Comparison of ENCODE assay signal across 27 cellular contexts in the genomic region with DNA sequence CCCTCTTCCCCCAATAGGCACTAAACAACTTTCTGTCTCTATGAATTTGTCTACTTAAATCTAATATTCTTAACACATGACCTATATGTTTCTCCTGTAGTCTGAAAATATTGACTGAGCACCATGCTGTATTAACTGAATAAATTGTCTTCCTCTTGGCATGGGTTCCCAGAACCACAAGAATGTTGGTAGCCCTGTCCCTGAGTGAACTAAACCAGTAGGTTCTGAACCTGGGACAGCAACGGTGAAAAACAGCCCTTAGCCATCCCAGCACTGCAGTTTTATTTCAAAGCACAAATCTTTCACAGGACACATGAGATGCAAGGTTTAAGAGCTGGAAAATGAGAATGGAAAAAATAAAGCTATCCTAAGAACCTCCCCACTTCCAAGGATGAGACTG. TPM values are rescaled to one million over a fixed set of nuclear protein-coding genes. Genes with fewer than 3 reads are reported as not detected.
DNase-seq lines count a peak whose midpoint lies in the region; ATAC-seq and TF ChIP-seq lines count a peak whose summit lies in the region.
"Had no signal": no experiment of that assay in that cellular context is flagged by ENCODE, and none has a peak within 500 bp of the region (broad histone marks: within the 10 kb centered on the region; RNA-seq: fewer than 3 reads in every experiment).

No MANE protein-coding gene starts in this region.

- H3K4me3 Mint-ChIP-seq in activated CD8-positive, alpha-beta T cell treated with anti-CD3 and anti-CD28 coated beads for 36 hours: no peak overlapping the region
- no peak overlapping the region for H3K4me3 Mint-ChIP-seq in activated CD8-positive, alpha-beta T cell treated with anti-CD3 and anti-CD28 coated beads, Interleukin-2, amount 10 ng/mL, durations not matched to agents 7 days and 5 days
- no peak overlapping the region for H3K4me3 Mint-ChIP-seq in CD14-positive monocyte
- H3K4me3 Mint-ChIP-seq: CD8-positive, alpha-beta memory T cell; immature natural killer cell; T-cell had no signal

- no peaks in the 10 kb centered on the region for H3K27me3 ChIP-seq in prostate gland (replicated peaks; ENCODE audit: insufficient read depth)
- H3K27me3 ChIP-seq: foreskin keratinocyte had no signal

- peaks cover 4% of the 10 kb centered on the region for H3K36me3 Mint-ChIP-seq in activated CD8-positive, alpha-beta T cell treated with anti-CD3 and anti-CD28 coated beads for 36 hours (ENCODE audit: low read depth)
- no peaks in the 10 kb centered on the region for H3K36me3 Mint-ChIP-seq in activated CD8-positive, alpha-beta T cell treated with anti-CD3 and anti-CD28 coated beads, Interleukin-2, amount 10 ng/mL, durations not matched to agents 7 days and 5 days (ENCODE audit: low read depth)
- H3K36me3 Mint-ChIP-seq in CD14-positive monocyte: no peaks in the 10 kb centered on the region
- H3K36me3 Mint-ChIP-seq: immature natural killer cell, T-cell had no signal

- 48% methylated on average over 1 of the region's 1 CpG for WGBS in prostate gland

- H3K27me3 Mint-ChIP-seq in activated CD8-positive, alpha-beta T cell treated with anti-CD3 and anti-CD28 coated beads for 36 hours: no peaks in the 10 kb centered on the region
- no peaks in the 10 kb centered on the region for H3K27me3 Mint-ChIP-seq in activated CD8-positive, alpha-beta T cell treated with anti-CD3 and anti-CD28 coated beads, Interleukin-2, amount 10 ng/mL, durations not matched to agents 7 days and 5 days (ENCODE audit: low read depth)
- H3K27me3 Mint-ChIP-seq in CD14-positive monocyte (ENCODE audit: low read depth in 3 of 3): peaks cover 1 to 6% (median 2%) of the 10 kb centered on the region in 3 donors
- H3K27me3 Mint-ChIP-seq: T-cell had no signal

- no peaks in the 10 kb centered on the region for H3K9me3 Mint-ChIP-seq in activated CD8-positive, alpha-beta T cell treated with anti-CD3 and anti-CD28 coated beads for 36 hours
- no peaks in the 10 kb centered on the region for H3K9me3 Mint-ChIP-seq in activated CD8-positive, alpha-beta T cell treated with anti-CD3 and anti-CD28 coated beads, Interleukin-2, amount 10 ng/mL, durations not matched to agents 7 days and 5 days (ENCODE audit: insufficient read depth)
- H3K9me3 Mint-ChIP-seq in CD14-positive monocyte: peaks cover 0 to 6% (median 3%) of the 10 kb centered on the region in 7 donors
- H3K9me3 Mint-ChIP-seq: immature natural killer cell had no signal

- DNase-seq in activated CD8-positive, alpha-beta T cell treated with anti-CD3 and anti-CD28 coated beads for 36 hours: no peak
- no peak for DNase-seq in activated CD8-positive, alpha-beta T cell treated with anti-CD3 and anti-CD28 coated beads, Interleukin-2, amount 10 ng/mL, durations not matched to agents 7 days and 5 days
- peak; percentile 18 for DNase-seq in amniotic epithelial cell (ENCODE audit: low read depth)
- DNase-seq in fibroblast of pulmonary artery (ENCODE audit: low read depth): peak; percentile 37
- peak; percentile 30 for DNase-seq in prostate gland (ENCODE audit: low spot score)
- no peak for DNase-seq in CD14-positive monocyte (ENCODE audit: low spot score)
- DNase-seq: activated CD4-positive, alpha-beta T cell treated with anti-CD3 and anti-CD28 coated beads for 1 hour; activated CD8-positive, alpha-beta memory T cell treated with anti-CD3 and anti-CD28 coated beads for 24 hours; activated gamma-delta T cell treated with Interleukin-2 at 50 U/mL for 16 hours; activated T-cell treated with anti-CD3 and anti-CD28 coated beads, Interleukin-2, amount 50 U/mL, for 1 hour; AML-193; amygdala; CD8-positive, alpha-beta memory T cell; foreskin keratinocyte; GDM1; H7; hippocampal formation; immature natural killer cell; NCI-H1694 treated with DMSO at 0.1 percent for 48 hours; NCI-H2171 treated with DMSO at 0.1 percent for 48 hours; NCI-H524; psoas muscle; T-cell had no signal

- no peaks in the 10 kb centered on the region for H3K4me1 ChIP-seq in prostate gland (replicated peaks)

- no peaks in the 10 kb centered on the region for H3K9me3 ChIP-seq in prostate gland
- H3K9me3 ChIP-seq: psoas muscle had no signal

- no peak overlapping the region for H3K27ac ChIP-seq in prostate gland
- H3K27ac ChIP-seq: 22Rv1, foreskin keratinocyte, psoas muscle had no signal

- CTCF ChIA-PET in activated CD8-positive, alpha-beta T cell treated with anti-CD3 and anti-CD28 coated beads for 36 hours (lab: Charles Lee): interaction anchor here (0.9 to 1.7 kb wide), 6 partner anchors 9 to 472 kb away, joined by 3 to 6 read pairs (median 4); no protein-coding TSS in a partner anchor
- CTCF ChIA-PET in activated CD8-positive, alpha-beta T cell treated with anti-CD3 and anti-CD28 coated beads, Interleukin-2, amount 10 ng/mL, durations not matched to agents 7 days and 5 days (lab: Charles Lee): no interaction called here

- TF ChIP-seq CTCF in activated CD8-positive, alpha-beta T cell treated with anti-CD3 and anti-CD28 coated beads for 36 hours (IDR thresholded peaks at IDR 0.05): no peak
- TF ChIP-seq CTCF in fibroblast of pulmonary artery (IDR thresholded peaks at IDR 0.05; ENCODE audit: low read length, missing control alignments) (no peak), prostate gland (IDR thresholded peaks at IDR 0.05) (no peak), CD14-positive monocyte (IDR thresholded peaks at IDR 0.05) (no peak)

- POLR2A ChIA-PET in activated CD8-positive, alpha-beta T cell treated with anti-CD3 and anti-CD28 coated beads for 36 hours (lab: Charles Lee): interaction anchor here (0.7 to 2.0 kb wide), 4 partner anchors 10 to 34 kb away, joined by 3 to 7 read pairs (median 3); no protein-coding TSS in a partner anchor
- POLR2A ChIA-PET in activated CD8-positive, alpha-beta T cell treated with anti-CD3 and anti-CD28 coated beads, Interleukin-2, amount 10 ng/mL, durations not matched to agents 7 days and 5 days (lab: Charles Lee): no interaction called here

- no peaks in the 10 kb centered on the region for H3K36me3 ChIP-seq in prostate gland

- H3K4me1 Mint-ChIP-seq in activated CD8-positive, alpha-beta T cell treated with anti-CD3 and anti-CD28 coated beads for 36 hours (ENCODE audit: low read depth): peaks cover 39% of the 10 kb centered on the region
- peaks cover 13% of the 10 kb centered on the region for H3K4me1 Mint-ChIP-seq in activated CD8-positive, alpha-beta T cell treated with anti-CD3 and anti-CD28 coated beads, Interleukin-2, amount 10 ng/mL, durations not matched to agents 7 days and 5 days (ENCODE audit: low read depth)
- peaks cover 7% of the 10 kb centered on the region for H3K4me1 Mint-ChIP-seq in CD14-positive monocyte
- H3K4me1 Mint-ChIP-seq: immature natural killer cell had no signal

- no peak overlapping the region for H3K4me3 ChIP-seq in fibroblast of pulmonary artery (replicated peaks; ENCODE audit: low read depth, low read length)
- H3K4me3 ChIP-seq in prostate gland: no peak overlapping the region
- H3K4me3 ChIP-seq: psoas muscle had no signal

- H3K27ac Mint-ChIP-seq in activated CD8-positive, alpha-beta T cell treated with anti-CD3 and anti-CD28 coated beads for 36 hours: peak overlapping the region; percentile 8
- no peak overlapping the region for H3K27ac Mint-ChIP-seq in activated CD8-positive, alpha-beta T cell treated with anti-CD3 and anti-CD28 coated beads, Interleukin-2, amount 10 ng/mL, durations not matched to agents 7 days and 5 days
- H3K27ac Mint-ChIP-seq in CD14-positive monocyte: no peak overlapping the region
- H3K27ac Mint-ChIP-seq: immature natural killer cell had no signal

- no peak for TF ChIP-seq POLR2A in prostate gland (IDR thresholded peaks at IDR 0.05)

- ATAC-seq in activated CD8-positive, alpha-beta T cell treated with anti-CD3 and anti-CD28 coated beads for 36 hours: no peak
- ATAC-seq in activated CD8-positive, alpha-beta T cell treated with anti-CD3 and anti-CD28 coated beads, Interleukin-2, amount 10 ng/mL, durations not matched to agents 7 days and 5 days: no peak
- ATAC-seq in GM21576 (IDR thresholded peaks at IDR 0.05; ENCODE audit: unreplicated experiment) (no peak), HG02642 (IDR thresholded peaks at IDR 0.05; ENCODE audit: poor library complexity, unreplicated experiment) (no peak)
- ATAC-seq: foreskin keratinocyte, Panc1, psoas muscle, T-cell had no signal

- intact Hi-C loops in activated CD8-positive, alpha-beta T cell treated with anti-CD3 and anti-CD28 coated beads for 36 hours (cut with micrococcal nuclease): no loop called here
- intact Hi-C loops in prostate gland (cut with DNase I): no loop called here
- intact Hi-C loops in CD14-positive monocyte (cut with micrococcal nuclease): no loop called here

RNA-seq across cellular contexts. Expression of a gene that starts 20.4 kb away (rescaled TPM):
- total RNA-seq in activated CD8-positive, alpha-beta T cell treated with anti-CD3 and anti-CD28 coated beads for 36 hours: 100 to 1,000 TPM; 412 to 418 TPM
- total RNA-seq in activated CD8-positive, alpha-beta T cell treated with anti-CD3 and anti-CD28 coated beads, Interleukin-2, amount 10 ng/mL, durations not matched to agents 7 days and 5 days: 100 to 1,000 TPM; 336 to 343 TPM
- 100 to 1,000 TPM; 300 to 652 TPM for total RNA-seq in prostate gland
- polyA plus RNA-seq in CD14-positive monocyte: 100 to 1,000 TPM in 1 of 2 donors, 10 to 100 TPM in 1; 97.9 to 177 TPM

RNA-seq across cellular contexts. Expression of a gene that starts 55.9 kb away (rescaled TPM):
- 10 to 100 TPM; 37.4 to 37.5 TPM for total RNA-seq in activated CD8-positive, alpha-beta T cell treated with anti-CD3 and anti-CD28 coated beads for 36 hours
- total RNA-seq in activated CD8-positive, alpha-beta T cell treated with anti-CD3 and anti-CD28 coated beads, Interleukin-2, amount 10 ng/mL, durations not matched to agents 7 days and 5 days: 10 to 100 TPM; 33.5 to 37.7 TPM
- total RNA-seq in prostate gland: 10 to 100 TPM; 11.6 to 12.1 TPM
- 10 to 100 TPM; 20.1 to 22.4 TPM for polyA plus RNA-seq in CD14-positive monocyte

Comparison
In these comparisons a context has a peak if more than half of its experiments do, and no peak if none do; other contexts are left out.
1. DNase-seq: peak in amniotic epithelial cell (single experiment), fibroblast of pulmonary artery (single experiment) and prostate gland (single experiment); none in activated CD8-positive, alpha-beta T cell treated with anti-CD3 and anti-CD28 coated beads for 36 hours (single experiment), activated CD8-positive, alpha-beta T cell treated with anti-CD3 and anti-CD28 coated beads, Interleukin-2, amount 10 ng/mL, durations not matched to agents 7 days and 5 days (single experiment) and CD14-positive monocyte (single experiment).